Comparison of ENCODE assay signal across 8 cellular contexts in the genomic region with DNA sequence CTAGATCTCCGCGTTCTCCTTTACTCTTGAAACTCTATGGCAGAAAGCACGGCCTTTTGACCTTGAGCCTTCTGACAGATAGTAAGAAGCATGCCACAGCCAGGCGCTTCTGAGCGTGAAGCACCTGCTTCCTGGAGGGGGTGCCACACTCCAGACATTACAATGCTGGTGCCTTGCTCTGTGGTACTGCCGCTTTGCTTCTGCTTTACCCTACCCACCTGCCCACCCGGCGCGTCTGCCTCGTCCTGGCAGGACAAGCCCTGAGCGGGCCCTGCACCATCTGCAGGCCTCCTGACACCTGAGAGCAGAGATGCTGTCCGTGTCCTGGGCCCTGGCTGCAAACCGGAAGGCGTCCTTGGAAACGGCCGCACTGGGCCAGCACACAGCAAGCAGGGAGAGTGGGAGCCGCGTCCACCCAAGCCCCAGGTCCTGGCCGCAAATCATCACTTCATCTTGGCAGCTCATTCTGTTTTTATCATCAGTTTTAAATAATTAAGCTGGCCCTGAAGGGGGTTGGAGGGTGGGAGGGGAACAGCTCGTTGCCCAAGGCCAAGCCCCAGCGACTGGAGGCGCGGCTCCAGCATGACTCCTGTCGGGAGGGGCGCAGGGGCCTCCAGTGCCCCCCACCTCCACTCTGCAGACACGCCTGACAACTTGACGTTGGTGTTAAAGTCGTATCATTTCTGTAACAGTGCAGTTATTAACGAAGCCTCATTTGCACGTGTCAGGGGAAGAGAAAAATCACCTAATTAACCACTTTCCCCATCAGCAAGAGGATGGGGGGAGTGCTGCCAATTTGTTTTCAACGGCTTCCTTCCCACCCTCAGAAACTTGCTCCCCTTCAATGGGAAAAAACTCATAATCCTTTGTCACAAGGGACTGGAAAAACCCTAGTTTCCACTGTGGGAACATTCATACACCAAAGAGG.
DNase-seq lines count a peak whose midpoint lies in the region; ATAC-seq lines count a peak whose summit lies in the region.

No MANE protein-coding gene starts in this region.

- no peak overlapping the region for H3K27ac ChIP-seq in right cardiac atrium (ENCODE audit: low read length)
- H3K27ac ChIP-seq in substantia nigra (ENCODE audit: low read depth, low read length, poor library complexity, severe bottlenecking) = peak overlapping the region; percentile 30
- H3K27ac ChIP-seq in GM23248 = no peak overlapping the region

- no peaks in the 10 kb centered on the region for H3K27me3 ChIP-seq in right cardiac atrium (ENCODE audit: control insufficient read depth, insufficient read depth)
- H3K27me3 ChIP-seq in GM23248 (replicated peaks; ENCODE audit: insufficient read depth) = no peaks in the 10 kb centered on the region

- H3K27me3 Mint-ChIP-seq in activated T-cell treated with anti-CD3 and anti-CD28 coated beads, Interleukin-2, amount 50 U/mL, for 72 hours (ENCODE audit: low read depth) = no peaks in the 10 kb centered on the region

- no peaks in the 10 kb centered on the region for H3K9me3 Mint-ChIP-seq in activated T-cell treated with anti-CD3 and anti-CD28 coated beads, Interleukin-2, amount 50 U/mL, for 72 hours

- H4K20me1 ChIP-seq in GM23248 (ENCODE audit: insufficient read depth) = no peaks in the 10 kb centered on the region

- H3K9ac ChIP-seq in GM23248 = no peak overlapping the region

- H3K4me1 Mint-ChIP-seq in activated T-cell treated with anti-CD3 and anti-CD28 coated beads, Interleukin-2, amount 50 U/mL, for 72 hours (ENCODE audit: low read depth) = peaks cover 55% of the 10 kb centered on the region

- ATAC-seq in Right ventricle myocardium superior (ENCODE audit: poor library complexity) (peak; percentile 43), right cardiac atrium (no peak), HG03066 (IDR thresholded peaks at IDR 0.05; ENCODE audit: low read depth, unreplicated experiment) (peak; percentile 58)
- ATAC-seq in activated T-cell treated with anti-CD3 and anti-CD28 coated beads, Interleukin-2, amount 50 U/mL, for 72 hours (replicated peaks in 1 of 2) = peak; percentile 24 to 35

- H2AFZ ChIP-seq in GM23248 = no peak overlapping the region

- no peak overlapping the region for H3K27ac Mint-ChIP-seq in activated T-cell treated with anti-CD3 and anti-CD28 coated beads, Interleukin-2, amount 50 U/mL, for 72 hours

- no peak overlapping the region for H3K4me3 Mint-ChIP-seq in activated T-cell treated with anti-CD3 and anti-CD28 coated beads, Interleukin-2, amount 50 U/mL, for 72 hours

- no peak overlapping the region for H3K4me2 ChIP-seq in GM23248 (ENCODE audit: unreplicated experiment)

- DNase-seq in Right ventricle myocardium superior (no peak), right cardiac atrium (no peak), substantia nigra (lab: John Stamatoyannopoulos, UW) (peak in 3 of 49 donors; percentile 5 to 29 (median 16)), GM23248 (no peak), HUDEP-2 (lab: John Stamatoyannopoulos, UW; ENCODE audit: unreplicated experiment in 76 of 76) (no peak)
- DNase-seq in activated T-cell treated with anti-CD3 and anti-CD28 coated beads, Interleukin-2, amount 50 U/mL, for 72 hours = peak; percentile 27 to 33
- DNase-seq in activated CD4-positive, CD25-positive, alpha-beta regulatory T cell (lab: John Stamatoyannopoulos, UW) = no peak

- in situ Hi-C loops in GM23248 (cut with MboI) = no loop called here

- intact Hi-C loops in Right ventricle myocardium superior (cut with DNase I) (loop anchor here (5.0 kb wide), 1 partner anchor 102 kb away; no protein-coding TSS in a partner anchor), right cardiac atrium (cut with DNase I) (loop anchor here in 1 of 4 donors (10.0 kb wide), 1 partner anchor 104 kb away; no protein-coding TSS in a partner anchor)

- H3K9me3 ChIP-seq in right cardiac atrium (ENCODE audit: control insufficient read depth, low read length) (no peaks in the 10 kb centered on the region), GM23248 (ENCODE audit: low read depth) (no peaks in the 10 kb centered on the region)

- H3F3A ChIP-seq in GM23248 (ENCODE audit: insufficient read depth) = peaks cover 10% of the 10 kb centered on the region; the same call in 1 of the 2 replicates

- no peaks in the 10 kb centered on the region for H3K9me2 ChIP-seq in GM23248 (ENCODE audit: insufficient read depth)

- H3K36me3 ChIP-seq in GM23248 (ENCODE audit: low read depth) = no peaks in the 10 kb centered on the region

- H3K4me3 ChIP-seq in right cardiac atrium (ENCODE audit: low read length) = no peak overlapping the region
- no peak overlapping the region for H3K4me3 ChIP-seq in GM23248

- H3K79me2 ChIP-seq in GM23248 (ENCODE audit: insufficient read depth) = no peaks in the 10 kb centered on the region

- WGBS in right cardiac atrium = 59% methylated on average over 31 of the region's 31 CpGs
- 85 to 89% methylated on average over 31 of the region's 31 CpGs for WGBS in GM23248 (ENCODE audit: low coverage in 1 of 2, low lambda C conversion rate in 2 of 2, missing lambda C conversion rate in 2 of 2), 2 experiments

- H3K4me1 ChIP-seq in right cardiac atrium (ENCODE audit: control insufficient read depth, insufficient read depth, low read length) = peaks cover 11% of the 10 kb centered on the region
- peaks cover 26% of the 10 kb centered on the region for H3K4me1 ChIP-seq in GM23248 (ENCODE audit: insufficient read depth)

- H3K36me3 Mint-ChIP-seq in activated T-cell treated with anti-CD3 and anti-CD28 coated beads, Interleukin-2, amount 50 U/mL, for 72 hours (ENCODE audit: insufficient read depth in 2 of 2) = peaks cover 3 to 6% of the 10 kb centered on the region in 2 donors

Comparison
In these comparisons a context has a peak if more than half of its experiments do, and no peak if none do; other contexts are left out.
1. ATAC-seq: peak in Right ventricle myocardium superior (single experiment), HG03066 (single experiment) and activated T-cell treated with anti-CD3 and anti-CD28 coated beads, Interleukin-2, amount 50 U/mL, for 72 hours (2 of 2); none in right cardiac atrium (0 of 2).
2. DNase-seq: peak in activated T-cell treated with anti-CD3 and anti-CD28 coated beads, Interleukin-2, amount 50 U/mL, for 72 hours (2 of 2); none in Right ventricle myocardium superior (single experiment), right cardiac atrium (0 of 3), activated CD4-positive, CD25-positive, alpha-beta regulatory T cell (0 of 4), GM23248 (single experiment) and HUDEP-2 (0 of 76).